ENCODE assay signal across 1 cellular context in the genomic region with DNA sequence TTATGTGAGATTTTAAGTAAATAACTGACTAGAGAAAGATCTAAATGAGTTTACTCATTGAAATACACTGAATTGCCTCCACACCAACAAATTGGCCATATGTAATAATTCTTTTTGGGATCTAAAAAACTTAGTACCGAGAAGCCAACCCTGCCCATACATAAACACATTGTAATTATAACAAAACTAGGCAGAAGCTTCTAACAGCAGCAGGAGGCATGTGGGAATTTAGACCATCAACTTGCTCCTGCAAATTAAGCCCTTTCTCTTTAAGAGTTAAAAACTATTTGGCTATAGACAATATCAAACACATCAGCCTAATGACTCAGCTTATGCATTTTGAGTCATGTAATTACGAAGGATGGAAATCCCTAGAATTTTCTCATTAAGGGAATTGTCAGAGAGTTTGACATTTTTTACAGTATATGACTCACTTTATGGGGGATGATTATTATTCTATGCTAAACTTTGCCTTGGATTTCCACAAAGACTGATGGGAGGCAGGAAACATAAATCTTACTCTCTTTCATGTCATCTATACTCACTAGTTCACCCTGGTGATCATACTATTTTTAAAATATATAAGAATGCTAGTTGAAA.
A peak's percentile ranks its signal among the peaks of the same experiment; 100 is the strongest.
TF ChIP-seq lines count a peak whose summit lies in the region.

No MANE protein-coding gene starts in this region.

TF ChIP-seq in IMR-90, 13 proteins besides CTCF, POLR2A, EP300 and RAD21 (continued from another document):
- peak; percentile 35; the same call in 1 of the 2 replicates for TF ChIP-seq MAFK (IDR thresholded peaks at IDR 0.05; ENCODE audit: low read depth, low read length)
- TF ChIP-seq RFX5 (IDR thresholded peaks at IDR 0.05; ENCODE audit: low read depth, low read length) = no peak
- no peak for TF ChIP-seq SMC3 (IDR thresholded peaks at IDR 0.05; ENCODE audit: low read depth, low read length)
- peak; percentile 66 for TF ChIP-seq RCOR1 (IDR thresholded peaks at IDR 0.05; ENCODE audit: insufficient replicate concordance, low read length)
- peak; percentile 58 for TF ChIP-seq NFE2L2 (IDR thresholded peaks at IDR 0.05; ENCODE audit: low read depth, low read length)
- peak; percentile 5; the same call in 1 of the 2 replicates for TF ChIP-seq CEBPB (IDR thresholded peaks at IDR 0.05; ENCODE audit: low read depth, low read length)
- no peak for TF ChIP-seq MAZ (IDR thresholded peaks at IDR 0.05; ENCODE audit: borderline replicate concordance, low read depth, low read length)
- TF ChIP-seq CHD1 (IDR thresholded peaks at IDR 0.05; ENCODE audit: low read depth, low read length) = no peak
- TF ChIP-seq BHLHE40 (IDR thresholded peaks at IDR 0.05; ENCODE audit: low read depth, low read length) = peak; percentile 41; the same call in 1 of the 2 replicates
- TF ChIP-seq, protein P1, sequence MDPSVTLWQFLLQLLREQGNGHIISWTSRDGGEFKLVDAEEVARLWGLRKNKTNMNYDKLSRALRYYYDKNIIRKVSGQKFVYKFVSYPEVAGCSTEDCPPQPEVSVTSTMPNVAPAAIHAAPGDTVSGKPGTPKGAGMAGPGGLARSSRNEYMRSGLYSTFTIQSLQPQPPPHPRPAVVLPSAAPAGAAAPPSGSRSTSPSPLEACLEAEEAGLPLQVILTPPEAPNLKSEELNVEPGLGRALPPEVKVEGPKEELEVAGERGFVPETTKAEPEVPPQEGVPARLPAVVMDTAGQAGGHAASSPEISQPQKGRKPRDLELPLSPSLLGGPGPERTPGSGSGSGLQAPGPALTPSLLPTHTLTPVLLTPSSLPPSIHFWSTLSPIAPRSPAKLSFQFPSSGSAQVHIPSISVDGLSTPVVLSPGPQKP (IDR thresholded peaks at IDR 0.05; ENCODE audit: borderline replicate concordance, low read depth, low read length) = no peak
TF ChIP-seq in IMR-90: peak in this region for 6.
